14 cellular contexts compared by ENCODE assay signal in genomic region chr3:123695731-123696640, GRCh38.
DNase-seq lines count a peak whose midpoint lies in the region; ATAC-seq and TF ChIP-seq lines count a peak whose summit lies in the region.
"Had no signal": no experiment of that assay in that cellular context is flagged by ENCODE, and none has a peak within 500 bp of the region (broad histone marks: within the 10 kb centered on the region; RNA-seq: fewer than 3 reads in every experiment).

No MANE protein-coding gene starts in this region.

- H3K27me3 ChIP-seq in adrenal gland (no peaks in the 10 kb centered on the region), lower lobe of right lung (ENCODE audit: low read depth) (no peaks in the 10 kb centered on the region), stomach smooth muscle (ENCODE audit: control insufficient read depth in 1 of 2, insufficient read depth in 2 of 2, low read length in 2 of 2) (no peaks in the 10 kb centered on the region)

- CTCF ChIA-PET in RWPE1 (lab: Yijun Ruan, JAX), result interaction anchor here (2.0 kb wide), 1 partner anchor 44 kb away, joined by 6 read pairs; no protein-coding TSS in a partner anchor

- POLR2A ChIA-PET in RWPE1 (lab: Yijun Ruan, JAX; ENCODE audit: low non-redundant PET), result no interaction called here

- no peaks in the 10 kb centered on the region for H3K36me3 ChIP-seq in adrenal gland (replicated peaks in 1 of 2)
- H3K36me3 ChIP-seq in lower lobe of right lung, result peaks cover 12% of the 10 kb centered on the region
- peaks cover 27 to 46% of the 10 kb centered on the region in 2 donors for H3K36me3 ChIP-seq in stomach smooth muscle (ENCODE audit: control insufficient read depth in 2 of 2, insufficient read depth in 2 of 2, low read length in 2 of 2)

- 57 to 67% (median 59%) methylated on average over 13 to 14 of the region's 14 CpGs for WGBS in adrenal gland, 4 donors

- DNase-seq in KG1 (lab: John Stamatoyannopoulos, UW), result peak; percentile 65
- DNase-seq in adrenal gland, result peak in 1 of 7 donors; percentile 48
- DNase-seq in lower lobe of right lung, result no peak
- DNase-seq in activated CD4-positive, alpha-beta T cell treated with anti-CD3 and anti-CD28 coated beads for 48 hours, result no peak
- no peak for DNase-seq in HUDEP-2 (lab: John Stamatoyannopoulos, UW; ENCODE audit: unreplicated experiment in 76 of 76)
- DNase-seq in RWPE1 (ENCODE audit: low spot score), result no peak
- no peak for DNase-seq in GM13977 (ENCODE audit: low spot score)
- DNase-seq: activated effector memory CD4-positive, alpha-beta T cell treated with Interleukin-2 at 50 U/mL for 16 hours; CD4-positive, alpha-beta T cell; cerebellar nuclear complex; hippocampal formation; naive thymus-derived CD8-positive, alpha-beta T cell; NCI-H2081 treated with DMSO at 0.1 percent for 48 hours had no signal

- no peak for TF ChIP-seq CTCF in adrenal gland (IDR thresholded peaks at IDR 0.05)
- no peak for TF ChIP-seq CTCF in lower lobe of right lung (IDR thresholded peaks at IDR 0.05)
- TF ChIP-seq CTCF in RWPE1 (conservative IDR thresholded peaks at IDR 0.05; ENCODE audit: low read depth), result no peak
- TF ChIP-seq CTCF in GM13977 (IDR thresholded peaks at IDR 0.05; ENCODE audit: extremely low read depth, insufficient read depth, missing control alignments), result no peak

- H3K4me3 ChIP-seq in adrenal gland, result no peak overlapping the region
- peak overlapping the region; percentile 25 for H3K4me3 ChIP-seq in lower lobe of right lung
- H3K4me3 ChIP-seq in stomach smooth muscle (ENCODE audit: low read length in 2 of 2), result peak overlapping the region; percentile 83 to 96

- intact Hi-C loops in adrenal gland (cut with DNase I), result no loop called here
- intact Hi-C loops in lower lobe of right lung (cut with DNase I), result no loop called here

- H3K9me3 ChIP-seq in adrenal gland (replicated peaks in 1 of 3) (no peaks in the 10 kb centered on the region), lower lobe of right lung (no peaks in the 10 kb centered on the region), stomach smooth muscle (ENCODE audit: control insufficient read depth in 2 of 2, low read length in 2 of 2) (no peaks in the 10 kb centered on the region)

- TF ChIP-seq POLR2A in adrenal gland (IDR thresholded peaks at IDR 0.05), result no peak

- in situ Hi-C loops in GM13977 (cut with MboI; ENCODE audit: low pct_unique_long_range_greater_than_20kb, low sequenced_read_pairs, unreplicated experiment), result no loop called here

- peak overlapping the region; percentile 83 to 99 for H3K9ac ChIP-seq in stomach smooth muscle (ENCODE audit: low read length in 2 of 2)

- ATAC-seq in lower lobe of right lung, result no peak
- ATAC-seq: naive thymus-derived CD8-positive, alpha-beta T cell had no signal

- H3K27ac ChIP-seq in adrenal gland (peak overlapping the region in 3 of 5 donors; percentile 26 to 83 (median 73)), lower lobe of right lung (peak overlapping the region; percentile 78), stomach smooth muscle (ENCODE audit: low read length) (peak overlapping the region; percentile 98), RWPE1 (no peak overlapping the region)

- H3K4me1 ChIP-seq in adrenal gland (replicated peaks in 1 of 2), result peaks cover 4 to 25% of the 10 kb centered on the region in 2 donors
- peaks cover 53% of the 10 kb centered on the region for H3K4me1 ChIP-seq in lower lobe of right lung
- H3K4me1 ChIP-seq in stomach smooth muscle (ENCODE audit: control insufficient read depth, insufficient read depth, low read length), result peaks cover 62% of the 10 kb centered on the region

Comparison
In these comparisons a context has a peak if more than half of its experiments do, and no peak if none do; other contexts are left out.
1. H3K4me3 ChIP-seq: peak in lower lobe of right lung (single experiment) and stomach smooth muscle (2 of 2); none in adrenal gland (0 of 4).